In genomic region chr3:120182613-120183524, GRCh38 we compare ENCODE assay signal across 11 cellular contexts.
A peak's percentile ranks its signal among the peaks of the same experiment; 100 is the strongest.
DNase-seq lines count a peak whose midpoint lies in the region; ATAC-seq, FAIRE-seq and TF ChIP-seq lines count a peak whose summit lies in the region.
"Had no signal": no experiment of that assay in that cellular context is flagged by ENCODE, and none has a peak within 500 bp of the region (broad histone marks: within the 10 kb centered on the region; RNA-seq: fewer than 3 reads in every experiment).

No MANE protein-coding gene starts in this region.

- H3K4me1 Mint-ChIP-seq in CD4-positive, CD25-positive, alpha-beta regulatory T cell, result no peaks in the 10 kb centered on the region
- H3K4me1 Mint-ChIP-seq: activated naive CD8-positive, alpha-beta T cell treated with anti-CD3 and anti-CD28 coated beads, Interleukin-2, amount 10 ng/mL, durations not matched to agents 7 days and 5 days had no signal

- CTCF ChIA-PET in HepG2 (lab: Yijun Ruan, JAX; ENCODE audit: low intra/inter-chr PET ratio, low total read pairs), result no interaction called here

- peak overlapping the region in 1 of 3 donors; percentile 12 for H3K27ac Mint-ChIP-seq in CD4-positive, CD25-positive, alpha-beta regulatory T cell
- H3K27ac Mint-ChIP-seq: activated naive CD8-positive, alpha-beta T cell treated with anti-CD3 and anti-CD28 coated beads, Interleukin-2, amount 10 ng/mL, durations not matched to agents 7 days and 5 days; nephron progenitor cell had no signal

- FAIRE-seq in HepG2 (lab: Jason Lieb, UNC), result no peak

- intact Hi-C loops in body of pancreas (cut with DNase I), result no loop called here
- intact Hi-C loops in HepG2 (cut with micrococcal nuclease; ENCODE audit: unreplicated experiment), result loop anchor here (5.0 kb wide), 1 partner anchor 91 kb away; the partner anchor contains the start of gene GSK3B

- in situ Hi-C loops in HepG2 (cut with HindIII; ENCODE audit: extremely low pct_ligation_motif_present, low pct_unique_long_range_greater_than_20kb), result no loop called here

- no peak overlapping the region for H2AFZ ChIP-seq in HepG2 (ENCODE audit: low read length)

- no TSS peak for BruUV-seq in HepG2 (replicated peaks; lab: Mats Ljungman, UMichigan)

- peaks cover 0 to 1% (median 0%) of the 10 kb centered on the region in 7 donors for H3K9me3 Mint-ChIP-seq in CD4-positive, CD25-positive, alpha-beta regulatory T cell
- H3K9me3 Mint-ChIP-seq: activated naive CD8-positive, alpha-beta T cell treated with anti-CD3 and anti-CD28 coated beads, Interleukin-2, amount 10 ng/mL, durations not matched to agents 7 days and 5 days; nephron progenitor cell had no signal

- no peak overlapping the region for H3K27ac ChIP-seq in CD4-positive, CD25-positive, alpha-beta regulatory T cell (ENCODE audit: insufficient read depth, low read length, poor library complexity, severe bottlenecking)
- H3K27ac ChIP-seq in body of pancreas (no peak overlapping the region), HepG2 (ENCODE audit: extremely low read length, insufficient read depth, low read length) (no peak overlapping the region)
- H3K27ac ChIP-seq: thoracic aorta had no signal

- DNase-seq in CD4-positive, CD25-positive, alpha-beta regulatory T cell, result peak in 2 of 3 donors; percentile 1 to 20
- DNase-seq in HT-29 (ENCODE audit: low spot score) (peak; percentile 68), body of pancreas (peak in 3 of 4 donors; percentile 13 to 32 (median 16)), HepG2 (ENCODE audit: low spot score) (no peak), Ammon's horn (ENCODE audit: low spot score) (no peak), occipital lobe (lab: John Stamatoyannopoulos, UW) (no peak)
- no peak for DNase-seq in stimulated activated naive CD4-positive, alpha-beta T cell (lab: John Stamatoyannopoulos, UW)
- DNase-seq: activated naive CD8-positive, alpha-beta T cell treated with anti-CD3 and anti-CD28 coated beads, Interleukin-2, amount 10 ng/mL, durations not matched to agents 7 days and 5 days; nephron progenitor cell had no signal

- POLR2A ChIA-PET in HepG2 (lab: Yijun Ruan, JAX), result no interaction called here

- H3K79me2 ChIP-seq in HepG2 (ENCODE audit: insufficient read depth, low read length), result no peaks in the 10 kb centered on the region

- H4K20me1 ChIP-seq in HepG2 (ENCODE audit: insufficient read depth, low read length), result no peaks in the 10 kb centered on the region

- no peak for TF ChIP-seq RAD21 in HepG2 (CRISPR knock-in tag; IDR thresholded peaks at IDR 0.05)

- TF ChIP-seq EP300 in HepG2 (IDR thresholded peaks at IDR 0.05; ENCODE audit: low read depth in 2 of 2, low read length in 2 of 2) (no peak), HepG2 (CRISPR knock-in tag; IDR thresholded peaks at IDR 0.05; ENCODE audit: borderline replicate concordance) (no peak)

- no peak overlapping the region for H3K9ac ChIP-seq in HepG2 (ENCODE audit: insufficient read depth, low read depth, low read length)

- no peak overlapping the region for H3K4me2 ChIP-seq in HepG2 (ENCODE audit: low read depth, low read length)

- peak in 5 of 7 experiments; percentile 23 to 51 (median 48) for TF ChIP-seq CTCF in body of pancreas (IDR thresholded peaks at IDR 0.05)
- peak; percentile 49 for TF ChIP-seq CTCF in HepG2 (CRISPR knock-in tag; IDR thresholded peaks at IDR 0.05)

- TF ChIP-seq POLR2A in body of pancreas (IDR thresholded peaks at IDR 0.05) (no peak), HepG2 (IDR thresholded peaks at IDR 0.05; ENCODE audit: insufficient read depth in 1 of 2, low read depth in 2 of 2, low read length in 2 of 2) (no peak)

- H3K36me3 ChIP-seq in CD4-positive, CD25-positive, alpha-beta regulatory T cell (ENCODE audit: control insufficient read depth, insufficient read depth, low read length), result no peaks in the 10 kb centered on the region
- no peaks in the 10 kb centered on the region for H3K36me3 ChIP-seq in body of pancreas (replicated peaks in 1 of 2; ENCODE audit: insufficient read depth in 1 of 2, low read depth in 2 of 2)
- H3K36me3 ChIP-seq in HepG2 (replicated peaks in 1 of 2; ENCODE audit: control insufficient read depth in 1 of 2, insufficient read depth in 2 of 2, low read length in 2 of 2), result no peaks in the 10 kb centered on the region
- H3K36me3 ChIP-seq: thoracic aorta had no signal

- H3K4me3 ChIP-seq in CD4-positive, CD25-positive, alpha-beta regulatory T cell (ENCODE audit: low read depth, low read length), result no peak overlapping the region
- H3K4me3 ChIP-seq in body of pancreas (no peak overlapping the region), HepG2 (replicated peaks in 1 of 3; ENCODE audit: insufficient read depth in 1 of 3, low read depth in 2 of 3, low read length in 3 of 3) (no peak overlapping the region)
- H3K4me3 ChIP-seq: thoracic aorta had no signal

- H3K4me1 ChIP-seq in CD4-positive, CD25-positive, alpha-beta regulatory T cell (ENCODE audit: control insufficient read depth, insufficient read depth, low read length, poor library complexity, severe bottlenecking), result no peaks in the 10 kb centered on the region
- H3K4me1 ChIP-seq in body of pancreas, result no peaks in the 10 kb centered on the region
- peaks cover 26% of the 10 kb centered on the region for H3K4me1 ChIP-seq in HepG2 (ENCODE audit: insufficient read depth, low read length)

- no peak for ATAC-seq in CD4-positive, CD25-positive, alpha-beta regulatory T cell (ENCODE audit: low read depth in 2 of 2)
- ATAC-seq in body of pancreas (no peak), HepG2 (no peak), HG03139 (IDR thresholded peaks at IDR 0.05; ENCODE audit: unreplicated experiment) (no peak)

- H3K9me3 ChIP-seq in CD4-positive, CD25-positive, alpha-beta regulatory T cell (ENCODE audit: control insufficient read depth in 2 of 2, low read length in 2 of 2), result no peaks in the 10 kb centered on the region
- no peaks in the 10 kb centered on the region for H3K9me3 ChIP-seq in body of pancreas
- H3K9me3 ChIP-seq in HepG2 (ENCODE audit: low read length), result no peaks in the 10 kb centered on the region
- H3K9me3 ChIP-seq: thoracic aorta had no signal

- H3K27me3 Mint-ChIP-seq in CD4-positive, CD25-positive, alpha-beta regulatory T cell, result peaks cover 27% of the 10 kb centered on the region

- WGBS in body of pancreas, 2 donors, result 69 to 77% methylated on average over 7 of the region's 7 CpGs
- WGBS in HepG2 (ENCODE audit: low lambda C conversion rate), result 57% methylated on average over 7 of the region's 7 CpGs

- H3K36me3 Mint-ChIP-seq in CD4-positive, CD25-positive, alpha-beta regulatory T cell, result no peaks in the 10 kb centered on the region
- H3K36me3 Mint-ChIP-seq: activated naive CD8-positive, alpha-beta T cell treated with anti-CD3 and anti-CD28 coated beads, Interleukin-2, amount 10 ng/mL, durations not matched to agents 7 days and 5 days had no signal

- peaks cover 4% of the 10 kb centered on the region for H3K27me3 ChIP-seq in CD4-positive, CD25-positive, alpha-beta regulatory T cell (ENCODE audit: control insufficient read depth, insufficient read depth, low read length)
- no peaks in the 10 kb centered on the region for H3K27me3 ChIP-seq in body of pancreas
- no peaks in the 10 kb centered on the region for H3K27me3 ChIP-seq in HepG2 (ENCODE audit: control insufficient read depth in 1 of 2, insufficient read depth in 2 of 2, low read length in 2 of 2)

- H3K4me3 Mint-ChIP-seq in CD4-positive, CD25-positive, alpha-beta regulatory T cell, result no peak overlapping the region
- H3K4me3 Mint-ChIP-seq: activated naive CD8-positive, alpha-beta T cell treated with anti-CD3 and anti-CD28 coated beads, Interleukin-2, amount 10 ng/mL, durations not matched to agents 7 days and 5 days; nephron progenitor cell had no signal

TF ChIP-seq in HepG2, 621 proteins besides CTCF, POLR2A, EP300 and RAD21:
- TF ChIP-seq STAG1 (CRISPR knock-in tag; IDR thresholded peaks at IDR 0.05) (peak; percentile 57), ZSCAN22 (CRISPR knock-in tag; IDR thresholded peaks at IDR 0.05) (no peak)
TF ChIP-seq in HepG2: peak in this region for 1.

Comparison
In these comparisons a context has a peak if more than half of its experiments do, and no peak if none do; other contexts are left out.
1. DNase-seq: peak in CD4-positive, CD25-positive, alpha-beta regulatory T cell (2 of 3), HT-29 (single experiment) and body of pancreas (3 of 4); none in HepG2 (single experiment), Ammon's horn (single experiment), occipital lobe (single experiment) and stimulated activated naive CD4-positive, alpha-beta T cell (0 of 6).